Comparison of ENCODE assay signal across 8 cellular contexts in genomic region chr6:28673800-28674671, GRCh38.
DNase-seq lines count a peak whose midpoint lies in the region; ATAC-seq and TF ChIP-seq lines count a peak whose summit lies in the region.

No MANE protein-coding gene starts in this region.

- H3K4ac ChIP-seq in mesendoderm (ENCODE audit: low read depth, low read length): no peak overlapping the region

- no peak overlapping the region for H3K27ac ChIP-seq in HUES48 (ENCODE audit: low read depth, low read length)
- H3K27ac ChIP-seq in brain microvascular endothelial cell: no peak overlapping the region
- H3K27ac ChIP-seq in mesendoderm (ENCODE audit: low read depth, low read length): no peak overlapping the region

- H3K79me2 ChIP-seq in mesendoderm (ENCODE audit: control insufficient read depth, insufficient read depth, low read length): no peaks in the 10 kb centered on the region

- peak overlapping the region; percentile 87 for H3K4me3 ChIP-seq in HUES48 (ENCODE audit: low read depth, low read length)
- H3K4me3 ChIP-seq in brain microvascular endothelial cell (ENCODE audit: low read depth, low read length): peak overlapping the region; percentile 65
- peak overlapping the region; percentile 75 for H3K4me3 ChIP-seq in mesendoderm (ENCODE audit: low read length)

- DNase-seq in DMS 273 (lab: John Stamatoyannopoulos, UW; ENCODE audit: unreplicated experiment): peak; percentile 88
- DNase-seq in SHP77 treated with DMSO at 0.1 percent for 48 hours (lab: John Stamatoyannopoulos, UW): peak; percentile 45
- peak; percentile 78 for DNase-seq in brain microvascular endothelial cell
- DNase-seq in mesendoderm: peak; percentile 88
- peak; percentile 59 to 72 for DNase-seq in stimulated activated naive CD8-positive, alpha-beta T cell treated with anti-CD3 and anti-CD28 coated beads, Interleukin-15, amount 100 ng/mL, for 72 hours
- DNase-seq in NCI-H2196 treated with DMSO at 0.1 percent for 48 hours (lab: John Stamatoyannopoulos, UW; ENCODE audit: unreplicated experiment): no peak

- no peak overlapping the region for H4K5ac ChIP-seq in mesendoderm (ENCODE audit: low read length)

- no peaks in the 10 kb centered on the region for H3K4me1 ChIP-seq in HUES48 (ENCODE audit: control insufficient read depth, insufficient read depth, low read length)
- H3K4me1 ChIP-seq in mesendoderm (ENCODE audit: control insufficient read depth, low read depth, low read length): no peaks in the 10 kb centered on the region

- H3K79me1 ChIP-seq in mesendoderm (ENCODE audit: low read length): no peaks in the 10 kb centered on the region

- no peak overlapping the region for H3K23ac ChIP-seq in mesendoderm (ENCODE audit: low read length)

- peak overlapping the region; percentile 55 to 98 for H3K27ac Mint-ChIP-seq in stimulated activated naive CD8-positive, alpha-beta T cell treated with anti-CD3 and anti-CD28 coated beads, Interleukin-15, amount 100 ng/mL, for 72 hours

- H3K9me3 ChIP-seq in HUES48 (ENCODE audit: control insufficient read depth, insufficient read depth, low read length): no peaks in the 10 kb centered on the region

- H3K9me3 Mint-ChIP-seq in stimulated activated naive CD8-positive, alpha-beta T cell treated with anti-CD3 and anti-CD28 coated beads, Interleukin-15, amount 100 ng/mL, for 72 hours: no peaks in the 10 kb centered on the region

- no peak overlapping the region for H2BK15ac ChIP-seq in mesendoderm (replicated peaks; ENCODE audit: low read depth)

- no peak overlapping the region for H2BK5ac ChIP-seq in mesendoderm (ENCODE audit: low read length)

- ATAC-seq in stimulated activated naive CD8-positive, alpha-beta T cell treated with anti-CD3 and anti-CD28 coated beads, Interleukin-15, amount 100 ng/mL, for 72 hours: peak; percentile 76
- no peak for ATAC-seq in HG02840 (IDR thresholded peaks at IDR 0.05; ENCODE audit: low FRiP score, unreplicated experiment)

- WGBS in mesendoderm (ENCODE audit: extremely low coverage, insufficient coverage, low lambda C conversion rate): no CpG with 5 or more reads among the region's 44 CpGs

- H4K8ac ChIP-seq in mesendoderm (ENCODE audit: low read depth, low read length): no peak overlapping the region

- H3K36me3 ChIP-seq in HUES48 (ENCODE audit: control insufficient read depth, insufficient read depth, low read length) (no peaks in the 10 kb centered on the region), brain microvascular endothelial cell (replicated peaks) (no peaks in the 10 kb centered on the region), mesendoderm (ENCODE audit: control insufficient read depth, insufficient read depth, low read length) (no peaks in the 10 kb centered on the region)

- in situ Hi-C loops in brain microvascular endothelial cell (cut with HindIII; ENCODE audit: low pct_ligation_motif_present, low sequenced_read_pairs): no loop called here

- H2AK5ac ChIP-seq in mesendoderm (ENCODE audit: low read length): no peak overlapping the region

- H3K56ac ChIP-seq in mesendoderm (ENCODE audit: low read length): peak overlapping the region; percentile 63

- H3K4me2 ChIP-seq in mesendoderm (ENCODE audit: low read length): peak overlapping the region; percentile 74

- H3K27me3 ChIP-seq in HUES48 (ENCODE audit: control insufficient read depth, insufficient read depth, low read length) (peaks cover 16% of the 10 kb centered on the region), brain microvascular endothelial cell (replicated peaks) (peaks cover 2% of the 10 kb centered on the region), mesendoderm (ENCODE audit: insufficient read depth, low read length, poor library complexity) (peaks cover 2% of the 10 kb centered on the region)

- H3K27me3 Mint-ChIP-seq in stimulated activated naive CD8-positive, alpha-beta T cell treated with anti-CD3 and anti-CD28 coated beads, Interleukin-15, amount 100 ng/mL, for 72 hours: peaks cover 74% of the 10 kb centered on the region

- H3K4me1 Mint-ChIP-seq in stimulated activated naive CD8-positive, alpha-beta T cell treated with anti-CD3 and anti-CD28 coated beads, Interleukin-15, amount 100 ng/mL, for 72 hours: peaks cover 17% of the 10 kb centered on the region

- TF ChIP-seq CTCF in brain microvascular endothelial cell (IDR thresholded peaks at IDR 0.05; ENCODE audit: low read depth, low read length, missing control alignments): peak; percentile 0

- no peak overlapping the region for H3K18ac ChIP-seq in mesendoderm (ENCODE audit: low read length)

- H3K4me3 Mint-ChIP-seq in stimulated activated naive CD8-positive, alpha-beta T cell treated with anti-CD3 and anti-CD28 coated beads, Interleukin-15, amount 100 ng/mL, for 72 hours: peak overlapping the region; percentile 86 to 89

- H2BK120ac ChIP-seq in mesendoderm (ENCODE audit: low read depth, low read length): no peak overlapping the region

- H3K9ac ChIP-seq in HUES48 (ENCODE audit: low read depth, low read length): peak overlapping the region; percentile 10; the same call in 1 of the 2 replicates
- peak overlapping the region; percentile 62 for H3K9ac ChIP-seq in mesendoderm (ENCODE audit: low read length)
